Comparison of ENCODE assay signal across 9 cellular contexts in genomic region chr2:39094717-39095363, GRCh38. TPM values are rescaled to one million over a fixed set of nuclear protein-coding genes. Genes with fewer than 3 reads are reported as not detected.
DNase-seq lines count a peak whose midpoint lies in the region; ATAC-seq and TF ChIP-seq lines count a peak whose summit lies in the region.
"Had no signal": no experiment of that assay in that cellular context is flagged by ENCODE, and none has a peak within 500 bp of the region (broad histone marks: within the 10 kb centered on the region; RNA-seq: fewer than 3 reads in every experiment).

No MANE protein-coding gene starts in this region.

- POLR2A ChIA-PET in CD8-positive, alpha-beta T cell (lab: Charles Lee): interaction anchor here (4.3 kb wide), 1 partner anchor 25 kb away, joined by 16 read pairs; the partner anchor contains the start of gene SOS1

- TF ChIP-seq CTCF in CD8-positive, alpha-beta T cell (IDR thresholded peaks at IDR 0.05): no peak
- TF ChIP-seq CTCF in GM20000 (IDR thresholded peaks at IDR 0.05; ENCODE audit: extremely low read depth, missing control alignments) (no peak), upper lobe of right lung (IDR thresholded peaks at IDR 0.05) (no peak)

- no peaks in the 10 kb centered on the region for H3K9me3 Mint-ChIP-seq in CD8-positive, alpha-beta T cell
- H3K9me3 Mint-ChIP-seq in central memory CD8-positive, alpha-beta T cell: no peaks in the 10 kb centered on the region

- DNase-seq in CD8-positive, alpha-beta T cell: no peak
- DNase-seq in GM20000 (ENCODE audit: low spot score) (peak; percentile 55), upper lobe of right lung (no peak), kidney tubule cell (ENCODE audit: low spot score) (no peak), NCI-H2107 (lab: John Stamatoyannopoulos, UW) (no peak), activated gamma-delta T cell (lab: John Stamatoyannopoulos, UW) (no peak)
- DNase-seq in central memory CD8-positive, alpha-beta T cell (ENCODE audit: low spot score in 2 of 2): no peak
- DNase-seq: right lobe of liver had no signal

- no peaks in the 10 kb centered on the region for H3K27me3 ChIP-seq in CD8-positive, alpha-beta T cell (ENCODE audit: insufficient read depth, low read length)
- H3K27me3 ChIP-seq in upper lobe of right lung: no peaks in the 10 kb centered on the region
- H3K27me3 ChIP-seq: right lobe of liver had no signal

- no peaks in the 10 kb centered on the region for H3K36me3 ChIP-seq in CD8-positive, alpha-beta T cell (ENCODE audit: insufficient read depth, low read length)
- H3K36me3 ChIP-seq in upper lobe of right lung: no peaks in the 10 kb centered on the region
- H3K36me3 ChIP-seq: right lobe of liver had no signal

- no peak overlapping the region for H3K27ac ChIP-seq in CD8-positive, alpha-beta T cell (ENCODE audit: low read depth, low read length)
- no peak overlapping the region for H3K27ac ChIP-seq in upper lobe of right lung
- H3K27ac ChIP-seq: right lobe of liver had no signal

- H3K27ac Mint-ChIP-seq in CD8-positive, alpha-beta T cell: peak overlapping the region; percentile 23
- H3K27ac Mint-ChIP-seq in central memory CD8-positive, alpha-beta T cell (ENCODE audit: low read depth): peak overlapping the region; percentile 68

- H3K4me1 ChIP-seq in CD8-positive, alpha-beta T cell (ENCODE audit: insufficient read depth, low read length): peaks cover 12% of the 10 kb centered on the region
- H3K4me1 ChIP-seq in upper lobe of right lung: peaks cover 22% of the 10 kb centered on the region

- no peak for ATAC-seq in CD8-positive, alpha-beta T cell
- ATAC-seq in HG03432 (IDR thresholded peaks at IDR 0.05; ENCODE audit: unreplicated experiment): peak; percentile 86
- peak; percentile 32 for ATAC-seq in central memory CD8-positive, alpha-beta T cell (replicated peaks; ENCODE audit: extremely low read depth, poor library complexity, severe bottlenecking)
- no peak for ATAC-seq in upper lobe of right lung

- H3K4me3 Mint-ChIP-seq in CD8-positive, alpha-beta T cell: no peak overlapping the region
- H3K4me3 Mint-ChIP-seq in central memory CD8-positive, alpha-beta T cell: peak overlapping the region; percentile 4

- H3K4me3 ChIP-seq in CD8-positive, alpha-beta T cell (ENCODE audit: low read depth, low read length): no peak overlapping the region
- no peak overlapping the region for H3K4me3 ChIP-seq in upper lobe of right lung
- H3K4me3 ChIP-seq: right lobe of liver had no signal

- H3K4me1 Mint-ChIP-seq in CD8-positive, alpha-beta T cell (ENCODE audit: low read depth): peaks cover 66% of the 10 kb centered on the region
- peaks cover 55% of the 10 kb centered on the region for H3K4me1 Mint-ChIP-seq in central memory CD8-positive, alpha-beta T cell

- intact Hi-C loops in CD8-positive, alpha-beta T cell (cut with DNase I, micrococcal nuclease): no loop called here
- intact Hi-C loops in upper lobe of right lung (cut with DNase I): no loop called here

- H3K9me3 ChIP-seq in CD8-positive, alpha-beta T cell (ENCODE audit: low read length): no peaks in the 10 kb centered on the region
- no peaks in the 10 kb centered on the region for H3K9me3 ChIP-seq in upper lobe of right lung
- H3K9me3 ChIP-seq: right lobe of liver had no signal

- no peaks in the 10 kb centered on the region for H3K27me3 Mint-ChIP-seq in CD8-positive, alpha-beta T cell (ENCODE audit: low read depth)
- no peaks in the 10 kb centered on the region for H3K27me3 Mint-ChIP-seq in central memory CD8-positive, alpha-beta T cell

- H3K36me3 Mint-ChIP-seq in CD8-positive, alpha-beta T cell: peaks cover 26% of the 10 kb centered on the region
- peaks cover 5% of the 10 kb centered on the region for H3K36me3 Mint-ChIP-seq in central memory CD8-positive, alpha-beta T cell (ENCODE audit: insufficient read depth)

- CTCF ChIA-PET in CD8-positive, alpha-beta T cell (lab: Charles Lee): interaction anchor here (0.9 to 1.6 kb wide), 5 partner anchors 24 to 135 kb away, joined by 3 to 7 read pairs (median 4); no protein-coding TSS in a partner anchor

RNA-seq across cellular contexts. Expression of gene SOS1, which starts 26.0 kb away (rescaled TPM):
- 10 to 100 TPM; 20.2 to 22.8 TPM for total RNA-seq in CD8-positive, alpha-beta T cell
- 37.0 TPM for total RNA-seq in upper lobe of right lung

Comparison
In these comparisons a context has a peak if more than half of its experiments do, and no peak if none do; other contexts are left out.
1. ATAC-seq: peak in HG03432 (single experiment) and central memory CD8-positive, alpha-beta T cell (single experiment); none in CD8-positive, alpha-beta T cell (single experiment) and upper lobe of right lung (single experiment).